ENCODE assay signal across 15 cellular contexts in the genomic region with DNA sequence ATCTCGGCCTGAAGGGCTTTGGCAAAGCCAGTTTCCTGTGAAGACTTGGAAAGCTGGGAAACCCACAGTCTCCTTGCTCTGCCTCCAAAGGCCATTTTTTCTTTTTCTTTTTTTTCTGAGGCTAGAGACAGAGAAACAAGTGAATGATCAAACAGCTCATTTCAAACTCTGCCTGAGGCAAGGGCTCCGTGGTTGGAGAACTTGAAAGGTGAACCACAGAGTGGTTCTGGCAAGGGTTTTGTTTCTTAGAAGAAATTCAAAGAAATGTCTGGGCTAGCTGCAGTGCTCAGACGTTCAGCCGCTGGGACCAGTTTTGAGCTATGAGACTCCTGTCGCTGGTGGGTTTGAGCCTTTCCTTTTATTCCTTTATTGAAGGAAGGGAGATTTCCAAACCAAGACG.
DNase-seq lines count a peak whose midpoint lies in the region; ATAC-seq and TF ChIP-seq lines count a peak whose summit lies in the region.
"Had no signal": no experiment of that assay in that cellular context is flagged by ENCODE, and none has a peak within 500 bp of the region (broad histone marks: within the 10 kb centered on the region; RNA-seq: fewer than 3 reads in every experiment).

No MANE protein-coding gene starts in this region.

- no peak overlapping the region for H3K4me2 ChIP-seq in neuronal stem cell (ENCODE audit: insufficient read depth, low read length, poor library complexity, severe bottlenecking)
- H3K4me2 ChIP-seq: A549 had no signal

- no peak overlapping the region for H4K8ac ChIP-seq in neuronal stem cell (ENCODE audit: low read depth, low read length)

- H3K4ac ChIP-seq in neuronal stem cell (ENCODE audit: low read length) = no peak overlapping the region

- H2BK15ac ChIP-seq in neuronal stem cell (ENCODE audit: low read length) = no peak overlapping the region

- no peak overlapping the region for H2AFZ ChIP-seq in neuronal stem cell (ENCODE audit: low read length)

- no peak overlapping the region for H3K9ac ChIP-seq in neuronal stem cell (ENCODE audit: low read depth, low read length, poor library complexity)

- no peak overlapping the region for H2AK5ac ChIP-seq in neuronal stem cell (ENCODE audit: low read depth, low read length)

- no peaks in the 10 kb centered on the region for H3K79me1 ChIP-seq in neuronal stem cell (ENCODE audit: low read depth, low read length)

- no peak overlapping the region for H2BK120ac ChIP-seq in neuronal stem cell (ENCODE audit: low read depth, low read length)

- no peaks in the 10 kb centered on the region for H3K4me1 ChIP-seq in RWPE2 (ENCODE audit: insufficient read depth, poor library complexity, severe bottlenecking)
- no peaks in the 10 kb centered on the region for H3K4me1 ChIP-seq in prostate gland (replicated peaks)
- peaks cover 0 to 4% of the 10 kb centered on the region in 2 donors for H3K4me1 ChIP-seq in neuronal stem cell (ENCODE audit: control insufficient read depth in 2 of 2, insufficient read depth in 1 of 2, low read depth in 1 of 2, low read length in 2 of 2)
- H3K4me1 ChIP-seq: A549, psoas muscle had no signal

- peak; percentile 70 for DNase-seq in activated CD8-positive, alpha-beta memory T cell treated with anti-CD3 and anti-CD28 coated beads, Interleukin-2, amount 10 ng/mL, durations not matched to agents 7 days and 5 days
- DNase-seq in activated CD8-positive, alpha-beta memory T cell treated with anti-CD3 and anti-CD28 coated beads, Interleukin-2, amount 50 U/mL, for 48 hours = no peak
- DNase-seq in RWPE2 (ENCODE audit: low spot score) (no peak), prostate gland (ENCODE audit: low spot score) (peak; percentile 71), DMS53 treated with DMSO at 0.1 percent for 48 hours (lab: John Stamatoyannopoulos, UW; ENCODE audit: unreplicated experiment) (no peak), neuronal stem cell (ENCODE audit: low spot score) (no peak)
- DNase-seq: COR-L47, erythroblast, left colon, OCI-M1, psoas muscle, SW 1271 had no signal

- H3K9me3 ChIP-seq in RWPE2 (ENCODE audit: severe bottlenecking) = no peaks in the 10 kb centered on the region
- H3K9me3 ChIP-seq in prostate gland = no peaks in the 10 kb centered on the region
- no peaks in the 10 kb centered on the region for H3K9me3 ChIP-seq in neuronal stem cell (replicated peaks in 1 of 2; ENCODE audit: control insufficient read depth in 2 of 2, insufficient read depth in 1 of 2, low read depth in 1 of 2, low read length in 2 of 2)
- H3K9me3 ChIP-seq: A549, psoas muscle had no signal

- H3K27ac ChIP-seq in RWPE2 (ENCODE audit: poor library complexity, severe bottlenecking) (no peak overlapping the region), prostate gland (peak overlapping the region in 1 of 2 donors; percentile 34), neuronal stem cell (replicated peaks; ENCODE audit: low read length) (no peak overlapping the region)
- H3K27ac ChIP-seq: A549, psoas muscle had no signal

- H3K14ac ChIP-seq in neuronal stem cell (ENCODE audit: low read length) = no peak overlapping the region

- ATAC-seq in activated CD8-positive, alpha-beta memory T cell treated with anti-CD3 and anti-CD28 coated beads, Interleukin-2, amount 10 ng/mL, durations not matched to agents 7 days and 5 days = peak; percentile 52
- peak; percentile 24; the same call in 1 of the 3 replicates for ATAC-seq in RWPE2 (ENCODE audit: low read depth)
- ATAC-seq in esophagus mucosa = peak; percentile 66
- no peak for ATAC-seq in activated T-helper 17 cell treated with anti-CD3 and anti-CD28 coated beads, Interleukin-2, amount 50 U/mL, for 72 hours (replicated peaks)
- ATAC-seq: A549, left colon, psoas muscle had no signal

- no peak overlapping the region for H3K18ac ChIP-seq in neuronal stem cell (ENCODE audit: low read length)

- intact Hi-C loops in prostate gland (cut with DNase I) = no loop called here

- TF ChIP-seq CTCF in RWPE2 (IDR thresholded peaks at IDR 0.05; ENCODE audit: poor library complexity, severe bottlenecking) (no peak), prostate gland (IDR thresholded peaks at IDR 0.05) (no peak)

- H4K91ac ChIP-seq in neuronal stem cell (ENCODE audit: low read depth, low read length, poor library complexity) = no peak overlapping the region

- no peak overlapping the region for H3K27ac Mint-ChIP-seq in activated CD8-positive, alpha-beta memory T cell treated with anti-CD3 and anti-CD28 coated beads, Interleukin-2, amount 10 ng/mL, durations not matched to agents 7 days and 5 days
- no peak overlapping the region for H3K27ac Mint-ChIP-seq in activated T-helper 17 cell treated with anti-CD3 and anti-CD28 coated beads, Interleukin-2, amount 50 U/mL, for 72 hours

- H3K4me3 ChIP-seq in RWPE2 (ENCODE audit: severe bottlenecking) (no peak overlapping the region), prostate gland (no peak overlapping the region), neuronal stem cell (ENCODE audit: low read length in 2 of 2) (no peak overlapping the region)
- H3K4me3 ChIP-seq: A549, psoas muscle had no signal

- no peaks in the 10 kb centered on the region for H3K27me3 ChIP-seq in RWPE2 (ENCODE audit: insufficient read depth, poor library complexity, severe bottlenecking)
- no peaks in the 10 kb centered on the region for H3K27me3 ChIP-seq in prostate gland (replicated peaks; ENCODE audit: insufficient read depth)
- H3K27me3 ChIP-seq in neuronal stem cell (ENCODE audit: control insufficient read depth in 3 of 3, insufficient read depth in 3 of 3, low read depth in 1 of 3, low read length in 3 of 3) = no peaks in the 10 kb centered on the region

- 38% methylated on average over 6 of the region's 6 CpGs for WGBS in prostate gland
- WGBS in neuronal stem cell (ENCODE audit: extremely low coverage in 2 of 2, insufficient read length in 2 of 2, insufficient replicate concordance in 1 of 2), 2 donors = no CpG with 5 or more reads among the region's 6 CpGs

- H3K9me3 Mint-ChIP-seq in activated CD8-positive, alpha-beta memory T cell treated with anti-CD3 and anti-CD28 coated beads, Interleukin-2, amount 10 ng/mL, durations not matched to agents 7 days and 5 days (ENCODE audit: low read depth) = no peaks in the 10 kb centered on the region
- no peaks in the 10 kb centered on the region for H3K9me3 Mint-ChIP-seq in activated T-helper 17 cell treated with anti-CD3 and anti-CD28 coated beads, Interleukin-2, amount 50 U/mL, for 72 hours

- H3K27me3 Mint-ChIP-seq in activated CD8-positive, alpha-beta memory T cell treated with anti-CD3 and anti-CD28 coated beads, Interleukin-2, amount 10 ng/mL, durations not matched to agents 7 days and 5 days = peaks cover 13% of the 10 kb centered on the region
- peaks cover 4% of the 10 kb centered on the region for H3K27me3 Mint-ChIP-seq in activated T-helper 17 cell treated with anti-CD3 and anti-CD28 coated beads, Interleukin-2, amount 50 U/mL, for 72 hours

- no peak overlapping the region for H3K4me3 Mint-ChIP-seq in activated CD8-positive, alpha-beta memory T cell treated with anti-CD3 and anti-CD28 coated beads, Interleukin-2, amount 10 ng/mL, durations not matched to agents 7 days and 5 days
- no peak overlapping the region for H3K4me3 Mint-ChIP-seq in activated T-helper 17 cell treated with anti-CD3 and anti-CD28 coated beads, Interleukin-2, amount 50 U/mL, for 72 hours

- H3K36me3 Mint-ChIP-seq in activated CD8-positive, alpha-beta memory T cell treated with anti-CD3 and anti-CD28 coated beads, Interleukin-2, amount 10 ng/mL, durations not matched to agents 7 days and 5 days = no peaks in the 10 kb centered on the region
- H3K36me3 Mint-ChIP-seq in activated T-helper 17 cell treated with anti-CD3 and anti-CD28 coated beads, Interleukin-2, amount 50 U/mL, for 72 hours (ENCODE audit: low read depth) = no peaks in the 10 kb centered on the region

- CTCF ChIA-PET in activated CD8-positive, alpha-beta memory T cell treated with anti-CD3 and anti-CD28 coated beads, Interleukin-2, amount 10 ng/mL, durations not matched to agents 7 days and 5 days (lab: Charles Lee) = interaction anchor here (0.9 to 1.2 kb wide), 2 partner anchors 12 to 63 kb away, joined by 4 to 6 read pairs; partner anchors contain the start of genes ERH and SLC39A9

- no peak overlapping the region for H2BK12ac ChIP-seq in neuronal stem cell (ENCODE audit: low read length)

- H3K36me3 ChIP-seq in RWPE2 (ENCODE audit: low read depth) = no peaks in the 10 kb centered on the region
- no peaks in the 10 kb centered on the region for H3K36me3 ChIP-seq in prostate gland
- peaks cover 0 to 42% of the 10 kb centered on the region in 2 donors for H3K36me3 ChIP-seq in neuronal stem cell (replicated peaks in 1 of 2; ENCODE audit: control insufficient read depth in 2 of 2, insufficient read depth in 2 of 2, low read length in 2 of 2)

- H3K23ac ChIP-seq in neuronal stem cell (ENCODE audit: low read depth, low read length, poor library complexity) = no peak overlapping the region

- no peak for TF ChIP-seq POLR2A in prostate gland (IDR thresholded peaks at IDR 0.05)

- peaks cover 25% of the 10 kb centered on the region for H3K4me1 Mint-ChIP-seq in activated CD8-positive, alpha-beta memory T cell treated with anti-CD3 and anti-CD28 coated beads, Interleukin-2, amount 10 ng/mL, durations not matched to agents 7 days and 5 days
- H3K4me1 Mint-ChIP-seq in activated T-helper 17 cell treated with anti-CD3 and anti-CD28 coated beads, Interleukin-2, amount 50 U/mL, for 72 hours = no peaks in the 10 kb centered on the region

- H2BK5ac ChIP-seq in neuronal stem cell (ENCODE audit: low read length) = no peak overlapping the region

Comparison
In these comparisons a context has a peak if more than half of its experiments do, and no peak if none do; other contexts are left out.
1. DNase-seq: peak in activated CD8-positive, alpha-beta memory T cell treated with anti-CD3 and anti-CD28 coated beads, Interleukin-2, amount 10 ng/mL, durations not matched to agents 7 days and 5 days (single experiment) and prostate gland (single experiment); none in activated CD8-positive, alpha-beta memory T cell treated with anti-CD3 and anti-CD28 coated beads, Interleukin-2, amount 50 U/mL, for 48 hours (single experiment), RWPE2 (single experiment), DMS53 treated with DMSO at 0.1 percent for 48 hours (single experiment) and neuronal stem cell (single experiment).